ENCODE assay signal across 8 cellular contexts in the genomic region with DNA sequence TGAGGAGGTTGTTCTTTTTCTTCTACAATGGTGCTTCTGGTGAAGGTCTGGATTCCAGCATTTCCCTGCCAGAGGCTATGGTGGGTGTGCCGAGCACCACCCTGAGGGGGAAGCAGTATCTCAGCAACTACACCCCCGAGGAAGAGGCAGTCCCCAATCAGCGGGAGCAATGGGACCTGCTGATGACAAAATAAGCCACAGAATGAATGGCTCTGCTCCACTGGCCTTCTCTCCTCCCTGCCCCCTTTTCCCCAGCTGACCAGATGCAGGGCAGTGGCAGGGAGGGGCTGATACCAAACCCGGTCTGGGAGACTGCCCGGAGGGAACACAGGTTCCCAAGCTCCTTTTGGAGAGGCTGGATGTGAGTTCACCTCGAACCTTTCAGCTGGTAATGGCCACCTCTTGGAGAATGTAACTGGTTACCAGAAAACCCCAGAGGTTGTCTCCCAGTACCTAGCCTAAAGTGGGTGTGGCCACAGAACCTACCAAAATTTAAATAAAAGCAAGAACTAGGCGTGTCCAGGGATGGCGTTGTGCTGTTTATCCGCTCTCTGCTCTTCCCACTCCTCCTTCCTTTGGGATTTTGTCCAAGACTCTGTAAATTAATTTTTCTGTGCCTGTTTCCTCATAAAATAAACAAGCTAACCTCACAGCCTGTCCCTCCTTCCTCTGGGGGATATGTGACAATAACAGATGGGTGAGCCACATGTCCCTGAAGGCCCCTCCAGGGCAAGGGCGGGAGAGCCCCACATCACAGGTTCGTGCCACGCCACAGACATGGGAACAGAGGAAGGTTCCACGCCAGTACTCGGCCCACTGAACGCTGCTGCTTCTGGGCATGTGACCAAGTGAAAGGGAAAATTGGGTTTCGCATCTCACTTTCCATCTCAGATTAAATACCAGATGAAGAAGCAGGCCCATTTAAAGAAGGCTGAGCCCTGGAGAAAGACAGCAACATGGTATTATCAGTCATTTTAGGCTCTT. TPM values are rescaled to one million over a fixed set of nuclear protein-coding genes. Genes with fewer than 3 reads are reported as not detected.
DNase-seq lines count a peak whose midpoint lies in the region; ATAC-seq and TF ChIP-seq lines count a peak whose summit lies in the region.

No MANE protein-coding gene starts in this region.

- no peak overlapping the region for H3K4me3 Mint-ChIP-seq in immature natural killer cell

- H3K27ac Mint-ChIP-seq in immature natural killer cell = peak overlapping the region in 2 of 6 donors; percentile 30 to 41

- H3F3A ChIP-seq in OCI-LY1 (ENCODE audit: insufficient read depth, low read length) = peaks cover 6% of the 10 kb centered on the region; the same call in 1 of the 2 replicates

- H3K4me1 ChIP-seq in OCI-LY1 (ENCODE audit: insufficient read depth, low read length, severe bottlenecking) (peaks cover 66% of the 10 kb centered on the region), hepatocyte (ENCODE audit: insufficient read depth) (peaks cover 68% of the 10 kb centered on the region)

- no peak for TF ChIP-seq POLR2A in GM18505 (IDR thresholded peaks at IDR 0.05; ENCODE audit: borderline replicate concordance, extremely low read depth, insufficient read depth, insufficient read length)

- peak overlapping the region; percentile 19 for H3K4me3 ChIP-seq in OCI-LY1 (ENCODE audit: low read depth, low read length, poor library complexity, severe bottlenecking)
- H3K4me3 ChIP-seq in hepatocyte = no peak overlapping the region

- no peaks in the 10 kb centered on the region for H4K20me1 ChIP-seq in OCI-LY1 (ENCODE audit: insufficient read depth, low read length)
- H4K20me1 ChIP-seq in hepatocyte (ENCODE audit: insufficient read depth, poor library complexity, severe bottlenecking) = no peaks in the 10 kb centered on the region

- TF ChIP-seq CTCF in OCI-LY1 (IDR thresholded peaks at IDR 0.05; ENCODE audit: low read length) (no peak), hepatocyte (IDR thresholded peaks at IDR 0.05; ENCODE audit: poor library complexity) (no peak)

- H3K27ac ChIP-seq in OCI-LY1 (ENCODE audit: low read depth, low read length, poor library complexity, severe bottlenecking) = peak overlapping the region; percentile 62
- H3K27ac ChIP-seq in hepatocyte = peak overlapping the region; percentile 18

- H3K9ac ChIP-seq in OCI-LY1 (ENCODE audit: low read length) = peak overlapping the region; percentile 24; the same call in 1 of the 2 replicates

- H3K4me2 ChIP-seq in OCI-LY1 (ENCODE audit: low read length) (peak overlapping the region; percentile 46), hepatocyte (no peak overlapping the region)

- H3K79me2 ChIP-seq in OCI-LY1 (ENCODE audit: insufficient read depth, low read length) = no peaks in the 10 kb centered on the region
- peaks cover 23% of the 10 kb centered on the region for H3K79me2 ChIP-seq in hepatocyte

- no peak for DNase-seq in hepatocyte (ENCODE audit: low spot score)
- no peak for DNase-seq in immature natural killer cell
- DNase-seq in HUDEP-2 (lab: John Stamatoyannopoulos, UW; ENCODE audit: unreplicated experiment in 76 of 76) = no peak
- DNase-seq in NCI-H1930 (lab: John Stamatoyannopoulos, UW) = no peak
- no peak for DNase-seq in 8988T

- H3K36me3 ChIP-seq in OCI-LY1 (ENCODE audit: insufficient read depth, low read length) = no peaks in the 10 kb centered on the region
- no peaks in the 10 kb centered on the region for H3K36me3 ChIP-seq in hepatocyte (replicated peaks; ENCODE audit: insufficient read depth, low read depth)

- H3K9me3 Mint-ChIP-seq in immature natural killer cell = no peaks in the 10 kb centered on the region

- peaks cover 18 to 23% of the 10 kb centered on the region in 2 donors for H3K4me1 Mint-ChIP-seq in immature natural killer cell

- H3K9me3 ChIP-seq in OCI-LY1 (ENCODE audit: low read length) = no peaks in the 10 kb centered on the region
- no peaks in the 10 kb centered on the region for H3K9me3 ChIP-seq in hepatocyte (ENCODE audit: low read depth)

- no peaks in the 10 kb centered on the region for H3K9me2 ChIP-seq in OCI-LY1 (ENCODE audit: low read depth, low read length)
- no peaks in the 10 kb centered on the region for H3K9me2 ChIP-seq in hepatocyte (replicated peaks; ENCODE audit: insufficient read depth)

- no peaks in the 10 kb centered on the region for H3K27me3 ChIP-seq in OCI-LY1 (ENCODE audit: insufficient read depth, low read length)
- H3K27me3 ChIP-seq in hepatocyte = no peaks in the 10 kb centered on the region

- H3K27me3 Mint-ChIP-seq in immature natural killer cell (ENCODE audit: low read depth in 3 of 3) = peaks cover 0 to 2% (median 0%) of the 10 kb centered on the region in 3 donors

- ATAC-seq in GM18505 (IDR thresholded peaks at IDR 0.05; ENCODE audit: unreplicated experiment) (peak; percentile 58), GM21786 (IDR thresholded peaks at IDR 0.05; ENCODE audit: unreplicated experiment) (peak; percentile 78)

- WGBS in hepatocyte (ENCODE audit: low lambda C conversion rate, missing lambda C conversion rate) = 76% methylated on average over 16 of the region's 16 CpGs

- H2AFZ ChIP-seq in OCI-LY1 (ENCODE audit: low read length) (no peak overlapping the region), hepatocyte (no peak overlapping the region)

- H3K36me3 Mint-ChIP-seq in immature natural killer cell = peaks cover 0 to 4% (median 3%) of the 10 kb centered on the region in 3 donors

RNA-seq across cellular contexts. Expression of a gene that starts 35.1 kb away (rescaled TPM):
- 1.7 and 2.0 TPM in 2 replicates for total RNA-seq in hepatocyte
- polyA plus RNA-seq in hepatocyte = 1.9 and 2.6 TPM in 2 replicates
- under 1 TPM in 1 of 3 donors, not detected in 2; 0.06 TPM for polyA plus RNA-seq in immature natural killer cell

RNA-seq across cellular contexts. Expression of a gene that starts 43.4 kb away (rescaled TPM):
- total RNA-seq in hepatocyte = 26.4 and 27.3 TPM in 2 replicates
- polyA plus RNA-seq in hepatocyte = 30.9 and 34.7 TPM in 2 replicates
- polyA plus RNA-seq in immature natural killer cell = 1 to 10 TPM; 5.3 to 7.3 (median 7.0) TPM
